Comparison of ENCODE assay signal across 18 cellular contexts in the genomic region with DNA sequence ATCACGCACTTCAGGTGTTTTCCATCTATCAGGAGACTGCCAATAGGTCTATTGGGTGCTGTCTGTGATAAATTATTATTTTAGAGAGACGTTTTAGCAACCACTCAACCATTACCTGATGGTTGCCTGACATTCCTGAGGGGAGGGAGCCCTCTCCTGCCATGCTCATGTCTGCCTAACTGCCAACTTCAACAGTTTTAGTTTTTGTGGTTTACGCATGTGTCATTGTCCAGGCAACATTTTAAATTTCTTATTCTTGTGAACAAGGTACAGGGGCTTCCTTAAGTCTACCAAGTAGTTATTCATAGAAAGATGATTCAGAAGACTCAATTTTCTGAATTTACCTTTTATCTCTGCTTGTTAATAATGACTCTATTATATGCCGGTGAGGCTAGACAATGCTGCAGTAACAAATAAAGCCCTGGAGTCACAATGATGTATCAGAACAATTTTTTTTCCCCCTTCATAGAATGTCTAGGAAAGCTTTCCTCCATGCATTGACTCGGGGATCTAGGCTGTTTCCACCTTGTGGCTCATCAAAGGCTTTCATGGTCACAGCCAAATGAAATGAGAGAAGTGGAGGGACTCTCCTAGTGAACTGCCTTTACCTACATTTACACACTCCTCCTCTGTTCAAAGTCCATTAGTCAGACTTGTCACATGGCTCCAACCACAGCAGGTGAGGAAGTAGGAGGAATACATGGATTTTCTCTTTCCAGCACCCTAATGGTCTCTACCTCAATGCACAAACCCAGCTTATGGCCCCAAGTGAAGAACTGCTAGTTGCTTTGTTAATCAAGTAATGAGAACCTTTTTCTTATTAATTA.
A peak's percentile ranks its signal among the peaks of the same experiment; 100 is the strongest.
DNase-seq lines count a peak whose midpoint lies in the region; ATAC-seq, FAIRE-seq and TF ChIP-seq lines count a peak whose summit lies in the region.
"Had no signal": no experiment of that assay in that cellular context is flagged by ENCODE, and none has a peak within 500 bp of the region (broad histone marks: within the 10 kb centered on the region; RNA-seq: fewer than 3 reads in every experiment).

No MANE protein-coding gene starts in this region.

- WGBS in K562 (ENCODE audit: insufficient coverage, low coverage, missing lambda C conversion rate) = 58% methylated on average over 5 of the region's 5 CpGs
- WGBS in HepG2 (ENCODE audit: low lambda C conversion rate) = 59% methylated on average over 5 of the region's 5 CpGs
- WGBS in lower leg skin, 2 donors = 86 to 89% methylated on average over 5 of the region's 5 CpGs

- FAIRE-seq in K562 (lab: Jason Lieb, UNC) (no peak), HepG2 (lab: Jason Lieb, UNC) (no peak)
- FAIRE-seq: GM12878, GM18507 had no signal

- no peaks in the 10 kb centered on the region for H3K9me3 ChIP-seq in K562 (replicated peaks; ENCODE audit: control insufficient read depth, insufficient read depth, low read depth, low read length)
- H3K9me3 ChIP-seq in HepG2 (ENCODE audit: low read length) = no peaks in the 10 kb centered on the region

- H3K36me3 ChIP-seq in K562 (ENCODE audit: control insufficient read depth, insufficient read depth, low read length) (no peaks in the 10 kb centered on the region), HepG2 (replicated peaks in 1 of 2; ENCODE audit: control insufficient read depth in 1 of 2, insufficient read depth in 2 of 2, low read length in 2 of 2) (no peaks in the 10 kb centered on the region), H7 (replicated peaks; ENCODE audit: control insufficient read depth, insufficient read depth, low read length) (no peaks in the 10 kb centered on the region)

- no peak overlapping the region for H3K4me3 ChIP-seq in K562
- no peak overlapping the region for H3K4me3 ChIP-seq in HepG2 (replicated peaks in 1 of 3; ENCODE audit: insufficient read depth in 1 of 3, low read depth in 2 of 3, low read length in 3 of 3)
- no peak overlapping the region for H3K4me3 ChIP-seq in lower leg skin (ENCODE audit: low read depth, poor library complexity, severe bottlenecking)
- H3K4me3 ChIP-seq in H7 (ENCODE audit: insufficient read depth, low read depth, low read length) = no peak overlapping the region
- H3K4me3 ChIP-seq: GM12878 had no signal

- H4K20me1 ChIP-seq in K562 (replicated peaks; ENCODE audit: control insufficient read depth, insufficient read depth, low read length) = no peaks in the 10 kb centered on the region
- no peaks in the 10 kb centered on the region for H4K20me1 ChIP-seq in HepG2 (ENCODE audit: insufficient read depth, low read length)

- in situ Hi-C loops in K562 (cut with MboI) = no loop called here
- in situ Hi-C loops in HepG2 (cut with HindIII; ENCODE audit: extremely low pct_ligation_motif_present, low pct_unique_long_range_greater_than_20kb) = no loop called here

- no peaks in the 10 kb centered on the region for H3K79me2 ChIP-seq in K562 (ENCODE audit: control insufficient read depth, insufficient read depth, low read length)
- H3K79me2 ChIP-seq in HepG2 (ENCODE audit: insufficient read depth, low read length) = no peaks in the 10 kb centered on the region

- intact Hi-C loops in K562 (cut with micrococcal nuclease) = no loop called here
- intact Hi-C loops in HepG2 (cut with micrococcal nuclease; ENCODE audit: unreplicated experiment) = no loop called here
- intact Hi-C loops in lower leg skin (cut with DNase I; ENCODE audit: low total_unique reads) = no loop called here

- DNase-seq in NOMO-1 treated with DMSO at 0.1 percent for 48 hours (lab: John Stamatoyannopoulos, UW; ENCODE audit: unreplicated experiment) = peak; percentile 28
- no peak for DNase-seq in NOMO-1 treated with dmso at 0.1 percent for 144 hours (lab: John Stamatoyannopoulos, UW; ENCODE audit: unreplicated experiment)
- DNase-seq in K562 (ENCODE audit: extremely low read depth in 1 of 4, low spot score in 3 of 4) = no peak
- DNase-seq in HepG2 (ENCODE audit: low spot score) = peak; percentile 60
- no peak for DNase-seq in HK-2 (ENCODE audit: unreplicated experiment)
- DNase-seq in lower leg skin (ENCODE audit: low spot score in 2 of 2) = no peak
- no peak for DNase-seq in H7
- no peak for DNase-seq in pons (ENCODE audit: low spot score)
- DNase-seq: 8988T, C1 segment of cervical spinal cord, COR-L47, Karpas-422, NCI-H1436 treated with DMSO at 0.1 percent for 48 hours, NCI-H2081, NCI-H524, OCI-M1 had no signal

- TF ChIP-seq EP300 in K562 (IDR thresholded peaks at IDR 0.05; ENCODE audit: low read length) = no peak
- no peak for TF ChIP-seq EP300 in HepG2 (IDR thresholded peaks at IDR 0.05; ENCODE audit: low read depth in 2 of 2, low read length in 2 of 2)
- TF ChIP-seq EP300 in HepG2 (CRISPR knock-in tag; IDR thresholded peaks at IDR 0.05; ENCODE audit: borderline replicate concordance) = no peak

- H3K27me3 ChIP-seq in K562 (ENCODE audit: control insufficient read depth in 2 of 2, insufficient read depth in 2 of 2, low read length in 2 of 2) = no peaks in the 10 kb centered on the region
- no peaks in the 10 kb centered on the region for H3K27me3 ChIP-seq in HepG2 (ENCODE audit: control insufficient read depth in 1 of 2, insufficient read depth in 2 of 2, low read length in 2 of 2)
- H3K27me3 ChIP-seq in H7 (ENCODE audit: control insufficient read depth, insufficient read depth, low read length) = no peaks in the 10 kb centered on the region

- H3K27ac ChIP-seq in K562 (ENCODE audit: extremely low read depth, low read depth, low read length) = no peak overlapping the region
- H3K27ac ChIP-seq in HepG2 (ENCODE audit: extremely low read length, insufficient read depth, low read length) = no peak overlapping the region

- POLR2A ChIA-PET in K562 (lab: Yijun Ruan, JAX) (no interaction called here), HepG2 (lab: Yijun Ruan, JAX) (no interaction called here)

- no peaks in the 10 kb centered on the region for H3K9me1 ChIP-seq in K562 (ENCODE audit: control insufficient read depth, insufficient read depth, low read length)

- ATAC-seq in K562 (no peak), HepG2 (peak; percentile 79)
- ATAC-seq: GM12878 had no signal

- H3K4me1 ChIP-seq in K562 (replicated peaks in 1 of 2; ENCODE audit: control insufficient read depth in 2 of 2, insufficient read depth in 2 of 2, low read length in 2 of 2) (peaks cover 6 to 10% of the 10 kb centered on the region in 2 experiments; a peak in 2 of 5 replicates), HepG2 (ENCODE audit: insufficient read depth, low read length) (peaks cover 14% of the 10 kb centered on the region)

- no peak overlapping the region for H3K4me2 ChIP-seq in K562 (ENCODE audit: insufficient read depth, low read length)
- no peak overlapping the region for H3K4me2 ChIP-seq in HepG2 (ENCODE audit: low read depth, low read length)

- no TSS peak for BruUV-seq in K562 (replicated peaks; lab: Mats Ljungman, UMichigan)
- BruUV-seq in HepG2 (replicated peaks; lab: Mats Ljungman, UMichigan) = no TSS peak

- H3K9ac ChIP-seq in K562 (ENCODE audit: insufficient read depth in 1 of 2, low read depth in 2 of 2, low read length in 2 of 2) = no peak overlapping the region
- H3K9ac ChIP-seq in HepG2 (ENCODE audit: insufficient read depth, low read depth, low read length) = no peak overlapping the region

- TF ChIP-seq RAD21 in K562 (CRISPR knock-in tag; conservative IDR thresholded peaks at IDR 0.05 in 1 of 2, IDR thresholded peaks at IDR 0.05 in 1 of 2) (no peak), HepG2 (CRISPR knock-in tag; IDR thresholded peaks at IDR 0.05) (no peak)

- no peak for TF ChIP-seq POLR2A in K562 (conservative IDR thresholded peaks at IDR 0.05)
- TF ChIP-seq POLR2A in HepG2 (IDR thresholded peaks at IDR 0.05; ENCODE audit: insufficient read depth in 1 of 2, low read depth in 2 of 2, low read length in 2 of 2) = no peak
- no peak for TF ChIP-seq POLR2A in lower leg skin (IDR thresholded peaks at IDR 0.05)

- CTCF ChIA-PET in K562 (lab: Yijun Ruan, JAX; ENCODE audit: low intra/inter-chr PET ratio) (no interaction called here), HepG2 (lab: Yijun Ruan, JAX; ENCODE audit: low intra/inter-chr PET ratio, low total read pairs) (no interaction called here)

- H2AFZ ChIP-seq in K562 (ENCODE audit: low read depth, low read length) = no peak overlapping the region
- H2AFZ ChIP-seq in HepG2 (ENCODE audit: low read length) = no peak overlapping the region

- TF ChIP-seq CTCF in K562 (IDR thresholded peaks at IDR 0.05 in 2 of 3, conservative IDR thresholded peaks at IDR 0.05 in 1 of 3; ENCODE audit: insufficient read depth in 2 of 3, low read depth in 1 of 3, low read length in 3 of 3) (no peak), HepG2 (CRISPR knock-in tag; IDR thresholded peaks at IDR 0.05) (no peak), lower leg skin (IDR thresholded peaks at IDR 0.05) (no peak)

TF ChIP-seq in K562, 482 proteins besides CTCF, POLR2A, EP300 and RAD21:
- TF ChIP-seq GABPA (tag; conservative IDR thresholded peaks at IDR 0.05; ENCODE audit: low read depth) = no peak
- TF ChIP-seq ZNF12 (CRISPR knock-in tag; IDR thresholded peaks at IDR 0.05) = peak; percentile 82; the same call in 1 of the 2 replicates

TF ChIP-seq in HepG2, 621 proteins besides CTCF, POLR2A, EP300 and RAD21 (continues in another document):
- TF ChIP-seq SAP130 (CRISPR knock-in tag; IDR thresholded peaks at IDR 0.05; ENCODE audit: low read depth) = peak; percentile 19; the same call in 1 of the 2 replicates
- TF ChIP-seq FOSL2 (CRISPR knock-in tag; IDR thresholded peaks at IDR 0.05) = peak; percentile 12; the same call in 1 of the 2 replicates
- peak; percentile 73 for TF ChIP-seq HNF4A (CRISPR knock-in tag; IDR thresholded peaks at IDR 0.05)
- TF ChIP-seq ZNF644 (CRISPR knock-in tag; IDR thresholded peaks at IDR 0.05; ENCODE audit: low read depth) = peak; percentile 65
- TF ChIP-seq ZNF12 (CRISPR knock-in tag; IDR thresholded peaks at IDR 0.05) = peak; percentile 89
- TF ChIP-seq HNF4G (IDR thresholded peaks at IDR 0.05; ENCODE audit: borderline replicate concordance, low read depth, low read length) = 0 out of 2 replicates have a peak, but pooled peaks have one; percentile 21
- no peak for TF ChIP-seq HNF4G (CRISPR knock-in tag; IDR thresholded peaks at IDR 0.05; ENCODE audit: borderline replicate concordance, low read depth)
- no peak for TF ChIP-seq SCMH1 (CRISPR knock-in tag; IDR thresholded peaks at IDR 0.05; ENCODE audit: borderline replicate concordance)
- TF ChIP-seq ZNF350 (CRISPR knock-in tag; IDR thresholded peaks at IDR 0.05; ENCODE audit: borderline replicate concordance, low read depth) = no peak
- TF ChIP-seq ZMYM4 (CRISPR knock-in tag; IDR thresholded peaks at IDR 0.05) = 0 out of 2 replicates have a peak, but pooled peaks have one; percentile 12
- TF ChIP-seq STAG1 (CRISPR knock-in tag; IDR thresholded peaks at IDR 0.05) = 0 out of 2 replicates have a peak, but pooled peaks have one; percentile 7
- no peak for TF ChIP-seq KLF9 (CRISPR knock-in tag; IDR thresholded peaks at IDR 0.05; ENCODE audit: low read depth)

Comparison
In these comparisons a context has a peak if more than half of its experiments do, and no peak if none do; other contexts are left out.
1. DNase-seq: peak in NOMO-1 treated with DMSO at 0.1 percent for 48 hours (single experiment) and HepG2 (single experiment); none in NOMO-1 treated with dmso at 0.1 percent for 144 hours (single experiment), K562 (0 of 4), HK-2 (single experiment), lower leg skin (0 of 2), H7 (single experiment) and pons (single experiment).